ENCODE assay signal across 9 cellular contexts in genomic region chr22:39556970-39557811, GRCh38. TPM values are rescaled to one million over a fixed set of nuclear protein-coding genes. Genes with fewer than 3 reads are reported as not detected.
DNase-seq lines count a peak whose midpoint lies in the region; ATAC-seq and TF ChIP-seq lines count a peak whose summit lies in the region.
"Had no signal": no experiment of that assay in that cellular context is flagged by ENCODE, and none has a peak within 500 bp of the region (broad histone marks: within the 10 kb centered on the region; RNA-seq: fewer than 3 reads in every experiment).

No MANE protein-coding gene starts in this region.

- H3K36me3 Mint-ChIP-seq in activated T-helper 17 cell treated with anti-CD3 and anti-CD28 coated beads, Interleukin-2, amount 50 U/mL, for 72 hours (ENCODE audit: low read depth), result no peaks in the 10 kb centered on the region

- peak; percentile 44 for ATAC-seq in activated T-helper 17 cell treated with anti-CD3 and anti-CD28 coated beads, Interleukin-2, amount 50 U/mL, for 72 hours (replicated peaks)
- ATAC-seq in GM21526 (IDR thresholded peaks at IDR 0.05; ENCODE audit: low FRiP score, unreplicated experiment), result no peak

- POLR2A ChIA-PET in OCI-LY7 (lab: Charles Lee), result no interaction called here

- peak; percentile 29 for DNase-seq in activated gamma-delta T cell treated with Interleukin-2 at 50 U/mL for 16 hours
- DNase-seq in activated gamma-delta T cell (lab: John Stamatoyannopoulos, UW), result no peak
- DNase-seq in stimulated activated CD8-positive, alpha-beta memory T cell treated with anti-CD3 and anti-CD28 coated beads, Interleukin-4, amount 100 ng/mL, for 48 hours, result peak; percentile 43
- no peak for DNase-seq in OCI-LY7 (ENCODE audit: low spot score)
- DNase-seq in germinal center (ENCODE audit: low spot score), result no peak

- H3K4me3 ChIP-seq in iPS-18c (ENCODE audit: insufficient read depth, low read depth, low read length) (peak overlapping the region; percentile 34), OCI-LY7 (ENCODE audit: low read depth, low read length, poor library complexity, severe bottlenecking) (no peak overlapping the region)

- H3K9me3 Mint-ChIP-seq in activated T-helper 17 cell treated with anti-CD3 and anti-CD28 coated beads, Interleukin-2, amount 50 U/mL, for 72 hours, result no peaks in the 10 kb centered on the region

- H3K27me3 Mint-ChIP-seq in activated T-helper 17 cell treated with anti-CD3 and anti-CD28 coated beads, Interleukin-2, amount 50 U/mL, for 72 hours, result peaks cover 18% of the 10 kb centered on the region

- TF ChIP-seq CTCF in OCI-LY7 (conservative IDR thresholded peaks at IDR 0.05; ENCODE audit: low read length), result no peak

- no peak overlapping the region for H3K27ac ChIP-seq in OCI-LY7 (ENCODE audit: low read depth, low read length, poor library complexity, severe bottlenecking)

- CTCF ChIA-PET in OCI-LY7 (lab: Charles Lee; ENCODE audit: unreplicated experiment), result no interaction called here

- intact Hi-C loops in OCI-LY7 (cut with micrococcal nuclease; ENCODE audit: unreplicated experiment), result no loop called here

- H3K9me2 ChIP-seq in OCI-LY7 (ENCODE audit: insufficient read depth, low read length), result no peaks in the 10 kb centered on the region

- H3K36me3 ChIP-seq in OCI-LY7 (ENCODE audit: insufficient read depth, low read length), result no peaks in the 10 kb centered on the region

- H2AFZ ChIP-seq in OCI-LY7 (ENCODE audit: low read length), result no peak overlapping the region

- no peaks in the 10 kb centered on the region for H3K79me2 ChIP-seq in OCI-LY7 (ENCODE audit: insufficient read depth, low read depth, low read length)

- no peak overlapping the region for H3K4me2 ChIP-seq in OCI-LY7 (ENCODE audit: low read length)

- peak overlapping the region; percentile 58 for H3K4me3 Mint-ChIP-seq in activated T-helper 17 cell treated with anti-CD3 and anti-CD28 coated beads, Interleukin-2, amount 50 U/mL, for 72 hours

- peaks cover 3% of the 10 kb centered on the region for H3K4me1 Mint-ChIP-seq in activated T-helper 17 cell treated with anti-CD3 and anti-CD28 coated beads, Interleukin-2, amount 50 U/mL, for 72 hours

- no peaks in the 10 kb centered on the region for H4K20me1 ChIP-seq in OCI-LY7 (ENCODE audit: insufficient read depth, low read length)

- H3K9me3 ChIP-seq in iPS-18c (ENCODE audit: control insufficient read depth, insufficient read depth, low read length) (no peaks in the 10 kb centered on the region), OCI-LY7 (ENCODE audit: low read length) (no peaks in the 10 kb centered on the region)

- no peaks in the 10 kb centered on the region for H3K4me1 ChIP-seq in OCI-LY7 (ENCODE audit: insufficient read depth, low read length, poor library complexity, severe bottlenecking)

- no peak overlapping the region for H3K27ac Mint-ChIP-seq in activated T-helper 17 cell treated with anti-CD3 and anti-CD28 coated beads, Interleukin-2, amount 50 U/mL, for 72 hours

- BruUV-seq in OCI-LY7 (replicated peaks; lab: Mats Ljungman, UMichigan), result no TSS peak

RNA-seq across cellular contexts. Expression of gene CACNA1I, which starts 13.4 kb away (rescaled TPM):
- 1 to 10 TPM in 1 of 2 donors, under 1 TPM in 1; 0.84 to 5.3 TPM for total RNA-seq in activated T-helper 17 cell treated with anti-CD3 and anti-CD28 coated beads, Interleukin-2, amount 50 U/mL, for 72 hours
- total RNA-seq in OCI-LY7 (2014; rRNA removed; shearing (Covaris generic)), result 0.03 TPM in 2 replicates
- 0.17 TPM in 1 of 2 replicates, not detected in the other for total RNA-seq in OCI-LY7 (2022)
- total RNA-seq: myocyte had no signal

RNA-seq across cellular contexts. Expression of gene RPS19BP1, which starts 24.6 kb away (rescaled TPM):
- total RNA-seq in activated T-helper 17 cell treated with anti-CD3 and anti-CD28 coated beads, Interleukin-2, amount 50 U/mL, for 72 hours, result 100 to 1,000 TPM in 1 of 2 donors, 10 to 100 TPM in 1; 61.3 to 102 TPM
- total RNA-seq in OCI-LY7 (2014; rRNA removed; shearing (Covaris generic)), result 148 and 185 TPM in 2 replicates
- total RNA-seq in OCI-LY7 (2022), result 78.6 and 88.1 TPM in 2 replicates

RNA-seq across cellular contexts. Expression of gene ATF4, which starts 36.8 kb away (rescaled TPM):
- 100 to 1,000 TPM; 338 to 432 TPM for total RNA-seq in activated T-helper 17 cell treated with anti-CD3 and anti-CD28 coated beads, Interleukin-2, amount 50 U/mL, for 72 hours
- total RNA-seq in OCI-LY7 (2014; rRNA removed; shearing (Covaris generic)), result 716 and 720 TPM in 2 replicates
- total RNA-seq in OCI-LY7 (2022), result 732 and 779 TPM in 2 replicates

RNA-seq across cellular contexts. Expression of gene MIEF1, which starts 55.1 kb away (rescaled TPM):
- 10 to 100 TPM; 34.7 to 54.0 TPM for total RNA-seq in activated T-helper 17 cell treated with anti-CD3 and anti-CD28 coated beads, Interleukin-2, amount 50 U/mL, for 72 hours
- 32.5 and 34.1 TPM in 2 replicates for total RNA-seq in OCI-LY7 (2014; rRNA removed; shearing (Covaris generic))
- 51.9 and 55.0 TPM in 2 replicates for total RNA-seq in OCI-LY7 (2022)

Comparison
In these comparisons a context has a peak if more than half of its experiments do, and no peak if none do; other contexts are left out.
1. DNase-seq: peak in activated gamma-delta T cell treated with Interleukin-2 at 50 U/mL for 16 hours (single experiment) and stimulated activated CD8-positive, alpha-beta memory T cell treated with anti-CD3 and anti-CD28 coated beads, Interleukin-4, amount 100 ng/mL, for 48 hours (single experiment); none in activated gamma-delta T cell (single experiment), OCI-LY7 (single experiment) and germinal center (single experiment).